ENCODE assay signal across 26 cellular contexts in the genomic region with DNA sequence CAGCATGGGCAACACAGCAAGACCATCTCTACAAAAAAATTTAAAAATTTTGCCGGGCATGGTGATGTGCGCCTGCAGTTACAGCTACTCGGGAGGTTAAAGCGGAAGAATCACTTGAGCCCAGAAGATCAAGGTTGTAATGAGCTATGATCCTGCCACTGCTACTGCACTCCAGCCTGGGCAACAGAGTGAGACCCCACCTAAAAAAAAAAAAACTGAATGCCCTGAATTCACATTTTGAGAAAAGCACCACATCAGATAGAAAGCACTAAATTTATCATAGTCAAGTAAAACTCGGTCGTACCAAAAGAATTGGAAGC. TPM values are rescaled to one million over a fixed set of nuclear protein-coding genes. Genes with fewer than 3 reads are reported as not detected.
DNase-seq lines count a peak whose midpoint lies in the region; ATAC-seq, FAIRE-seq and TF ChIP-seq lines count a peak whose summit lies in the region.
"Had no signal": no experiment of that assay in that cellular context is flagged by ENCODE, and none has a peak within 500 bp of the region (broad histone marks: within the 10 kb centered on the region; RNA-seq: fewer than 3 reads in every experiment).

No MANE protein-coding gene starts in this region.

- H3K4me3 Mint-ChIP-seq in T-helper 1 cell treated with Interleukin-12 subunit alpha and Interleukin-12 subunit beta and Interleukin-4 antibody, amounts not matched to agents 30 μg/mL and 1 μg/mL, for 36 hours: no peak overlapping the region
- H3K4me3 Mint-ChIP-seq in natural killer cell treated with Interleukin-12 subunit alpha and Interleukin-12 subunit beta and Interleukin-15 and Interleukin-18, amount 100 ng/mL, for 72 hours: peak overlapping the region; percentile 23
- H3K4me3 Mint-ChIP-seq: CD8-positive, alpha-beta T cell had no signal

- H3K4me1 ChIP-seq in HEK293 (ENCODE audit: control insufficient read depth, insufficient read depth, low read length) (peaks cover 11% of the 10 kb centered on the region), K562 (replicated peaks in 1 of 2; ENCODE audit: control insufficient read depth in 2 of 2, insufficient read depth in 2 of 2, low read length in 2 of 2) (no peaks in the 10 kb centered on the region; a peak in 1 of 5 replicates)

- H3K36me3 Mint-ChIP-seq in T-helper 1 cell treated with Interleukin-12 subunit alpha and Interleukin-12 subunit beta and Interleukin-4 antibody, amounts not matched to agents 30 μg/mL and 1 μg/mL, for 36 hours (ENCODE audit: low read depth): peaks cover 54% of the 10 kb centered on the region
- H3K36me3 Mint-ChIP-seq in natural killer cell treated with Interleukin-12 subunit alpha and Interleukin-12 subunit beta and Interleukin-15 and Interleukin-18, amount 100 ng/mL, for 72 hours: peaks cover 20% of the 10 kb centered on the region

- in situ Hi-C loops in K562 (cut with MboI): no loop called here

- H3K27me3 ChIP-seq in K562 (ENCODE audit: control insufficient read depth in 2 of 2, insufficient read depth in 2 of 2, low read length in 2 of 2): no peaks in the 10 kb centered on the region
- H3K27me3 ChIP-seq: BLaER1, MG63 had no signal

- WGBS in K562 (ENCODE audit: insufficient coverage, low coverage, missing lambda C conversion rate): 98% methylated on average over 6 of the region's 6 CpGs

- H3K9me1 ChIP-seq in K562 (ENCODE audit: control insufficient read depth, insufficient read depth, low read length): no peaks in the 10 kb centered on the region

- H3K4me1 Mint-ChIP-seq in T-helper 1 cell treated with Interleukin-12 subunit alpha and Interleukin-12 subunit beta and Interleukin-4 antibody, amounts not matched to agents 30 μg/mL and 1 μg/mL, for 36 hours (ENCODE audit: low read depth): peaks cover 7% of the 10 kb centered on the region
- peaks cover 25 to 45% of the 10 kb centered on the region in 2 donors for H3K4me1 Mint-ChIP-seq in natural killer cell treated with Interleukin-12 subunit alpha and Interleukin-12 subunit beta and Interleukin-15 and Interleukin-18, amount 100 ng/mL, for 72 hours (ENCODE audit: low read depth in 2 of 2)

- TF ChIP-seq EP300 in K562 (IDR thresholded peaks at IDR 0.05; ENCODE audit: low read length): no peak

- H3K9me3 Mint-ChIP-seq in T-helper 1 cell treated with Interleukin-12 subunit alpha and Interleukin-12 subunit beta and Interleukin-4 antibody, amounts not matched to agents 30 μg/mL and 1 μg/mL, for 36 hours: peaks cover 28% of the 10 kb centered on the region
- peaks cover 7% of the 10 kb centered on the region for H3K9me3 Mint-ChIP-seq in natural killer cell treated with Interleukin-12 subunit alpha and Interleukin-12 subunit beta and Interleukin-15 and Interleukin-18, amount 100 ng/mL, for 72 hours

- TF ChIP-seq CTCF in HEK293 (tag by site-specific recombination; IDR thresholded peaks at IDR 0.05): no peak
- no peak for TF ChIP-seq CTCF in K562 (IDR thresholded peaks at IDR 0.05 in 2 of 3, conservative IDR thresholded peaks at IDR 0.05 in 1 of 3; ENCODE audit: insufficient read depth in 2 of 3, low read depth in 1 of 3, low read length in 3 of 3)

- no peak for TF ChIP-seq RAD21 in K562 (CRISPR knock-in tag; conservative IDR thresholded peaks at IDR 0.05 in 1 of 2, IDR thresholded peaks at IDR 0.05 in 1 of 2)

- peaks cover 92% of the 10 kb centered on the region for H3K79me2 ChIP-seq in K562 (ENCODE audit: control insufficient read depth, insufficient read depth, low read length)

- no peak for ATAC-seq in K562
- no peak for ATAC-seq in natural killer cell treated with Interleukin-12 subunit alpha and Interleukin-12 subunit beta and Interleukin-15 and Interleukin-18, amount 100 ng/mL, for 72 hours
- no peak for ATAC-seq in GM21717 (IDR thresholded peaks at IDR 0.05; ENCODE audit: unreplicated experiment)
- no peak for ATAC-seq in HG02852 (IDR thresholded peaks at IDR 0.05; ENCODE audit: unreplicated experiment)
- ATAC-seq: CD8-positive, alpha-beta T cell; PC-3 had no signal

- no peak for DNase-seq in T-helper 1 cell
- DNase-seq in K562 (ENCODE audit: extremely low read depth in 1 of 4, low spot score in 3 of 4): no peak
- no peak for DNase-seq in natural killer cell treated with Interleukin-12 subunit alpha and Interleukin-12 subunit beta and Interleukin-15 and Interleukin-18, amount 100 ng/mL, for 72 hours (ENCODE audit: low spot score)
- no peak for DNase-seq in NCI-H774 (lab: John Stamatoyannopoulos, UW)
- DNase-seq: ACHN; Calu3; CD8-positive, alpha-beta T cell; DMS153; Kasumi-1; NCI-H1694 treated with DMSO at 0.1 percent for 48 hours; NCI-H2081 treated with DMSO at 0.1 percent for 48 hours; NCI-H2171 treated with DMSO at 0.1 percent for 48 hours; NCI-H526; PC-3; Right ventricle myocardium superior had no signal

- peak overlapping the region; percentile 34 for H3K27ac Mint-ChIP-seq in T-helper 1 cell treated with Interleukin-12 subunit alpha and Interleukin-12 subunit beta and Interleukin-4 antibody, amounts not matched to agents 30 μg/mL and 1 μg/mL, for 36 hours
- H3K27ac Mint-ChIP-seq in natural killer cell treated with Interleukin-12 subunit alpha and Interleukin-12 subunit beta and Interleukin-15 and Interleukin-18, amount 100 ng/mL, for 72 hours: no peak overlapping the region
- H3K27ac Mint-ChIP-seq: CD8-positive, alpha-beta T cell had no signal

- peaks cover 3 to 4% of the 10 kb centered on the region in 2 experiments; a peak in 2 of 3 replicates for H3K36me3 ChIP-seq in HEK293 (ENCODE audit: control insufficient read depth in 2 of 2, insufficient read depth in 1 of 2, low read length in 2 of 2)
- peaks cover 34% of the 10 kb centered on the region; the same call in 2 of the 3 replicates for H3K36me3 ChIP-seq in K562 (ENCODE audit: control insufficient read depth, insufficient read depth, low read length)

- H3K27me3 Mint-ChIP-seq in T-helper 1 cell treated with Interleukin-12 subunit alpha and Interleukin-12 subunit beta and Interleukin-4 antibody, amounts not matched to agents 30 μg/mL and 1 μg/mL, for 36 hours (ENCODE audit: low read depth): no peaks in the 10 kb centered on the region
- no peaks in the 10 kb centered on the region for H3K27me3 Mint-ChIP-seq in natural killer cell treated with Interleukin-12 subunit alpha and Interleukin-12 subunit beta and Interleukin-15 and Interleukin-18, amount 100 ng/mL, for 72 hours

- H3K9me3 ChIP-seq in HEK293 (ENCODE audit: control insufficient read depth, insufficient read depth, low read depth, low read length) (no peaks in the 10 kb centered on the region), K562 (replicated peaks; ENCODE audit: control insufficient read depth, insufficient read depth, low read depth, low read length) (peaks cover 7% of the 10 kb centered on the region; the same call in 1 of the 2 replicates)

- H3K4me3 ChIP-seq in HEK293 (ENCODE audit: low read depth, low read length) (no peak overlapping the region), K562 (no peak overlapping the region)
- H3K4me3 ChIP-seq: BLaER1, MG63 had no signal

- CTCF ChIA-PET in HEK293 (lab: Yijun Ruan, JAX) (no interaction called here), K562 (lab: Yijun Ruan, JAX; ENCODE audit: low intra/inter-chr PET ratio) (no interaction called here)

- H3K27ac ChIP-seq in HEK293 (ENCODE audit: extremely low read depth, low read depth, low read length): no peak overlapping the region
- no peak overlapping the region for H3K27ac ChIP-seq in K562 (ENCODE audit: extremely low read depth, low read depth, low read length)
- H3K27ac ChIP-seq: 22Rv1, BLaER1 had no signal

- H3K9ac ChIP-seq in K562 (ENCODE audit: insufficient read depth in 1 of 2, low read depth in 2 of 2, low read length in 2 of 2): no peak overlapping the region
- H3K9ac ChIP-seq: BLaER1 had no signal

- no peak for TF ChIP-seq POLR2A in K562 (conservative IDR thresholded peaks at IDR 0.05)

- no peaks in the 10 kb centered on the region for H4K20me1 ChIP-seq in K562 (replicated peaks; ENCODE audit: control insufficient read depth, insufficient read depth, low read length)

- FAIRE-seq in K562 (lab: Jason Lieb, UNC): no peak
- FAIRE-seq: G401.6, GM12892, GM18507, H54 had no signal

- H3K4me2 ChIP-seq in K562 (ENCODE audit: insufficient read depth, low read length): no peak overlapping the region
- H3K4me2 ChIP-seq: BLaER1 had no signal

- intact Hi-C loops in K562 (cut with micrococcal nuclease): no loop called here

- H2AFZ ChIP-seq in K562 (ENCODE audit: low read depth, low read length): no peak overlapping the region

- POLR2A ChIA-PET in HEK293 (lab: Yijun Ruan, JAX) (no interaction called here), K562 (lab: Yijun Ruan, JAX) (interaction anchor here (0.5 to 1.0 kb wide), 3 partner anchors 18 to 39 kb away, joined by 3 to 4 read pairs (median 4); no protein-coding TSS in a partner anchor)

- no TSS peak for BruUV-seq in K562 (replicated peaks; lab: Mats Ljungman, UMichigan)

RNA-seq across cellular contexts. Expression of a gene that starts 24.1 kb away (rescaled TPM):
- 6.9 and 7.8 TPM in 2 replicates for total RNA-seq in K562 (2011; cell fraction: chromatin; rRNA removed; ENCODE audit: low replicate concordance)
- 3.0 and 3.3 TPM in 2 replicates for total RNA-seq in K562 (2011; cell fraction: nucleolus; rRNA removed)
- total RNA-seq in K562 (2011; cell fraction: nucleoplasm; rRNA removed): 4.0 and 9.5 TPM in 2 replicates
- total RNA-seq in K562 (2014; rRNA removed): 3.7 TPM in 2 replicates
- total RNA-seq in K562 (2014; rRNA removed; fragmentation: Illumina TruSeq; extraction: Trizol): 7.2 and 7.8 TPM in 2 replicates
- total RNA-seq in K562 (2015; rRNA removed; fragmentation: Illumina TruSeq; extraction: Trizol): 4.6 and 5.9 TPM in 2 replicates
- total RNA-seq in K562 (2021): 5.0 and 5.6 TPM in 2 replicates
- 2.5 and 6.2 TPM in 2 replicates for polyA plus RNA-seq in K562 (2011; rRNA removed)
- polyA plus RNA-seq in K562 (2011; cell fraction: cytosol; rRNA removed): 1.4 and 1.5 TPM in 2 replicates
- 2.1 and 3.1 TPM in 2 replicates for polyA plus RNA-seq in K562 (2011; cell fraction: nucleus; rRNA removed)
- 5.3 and 6.4 TPM in 2 replicates for polyA plus RNA-seq in K562 (2012)
- 5.0 and 6.7 TPM in 2 replicates for polyA plus RNA-seq in K562 (2014; fragmentation: Illumina TruSeq; extraction: Trizol)
- 1 to 10 TPM; 5.9 to 6.1 TPM for polyA plus RNA-seq in K562 (2014; fragmentation: Nextera tagmentation; extraction: Ambion mirVana)
- 4.6 and 6.6 TPM in 2 replicates for polyA plus RNA-seq in K562 (2014; rRNA removed)
- polyA minus RNA-seq in K562 (2011; rRNA and poly(A)+ RNA removed): 3.4 and 4.7 TPM in 2 replicates
- 2.0 and 2.3 TPM in 2 replicates for polyA minus RNA-seq in K562 (2011; cell fraction: cytosol; rRNA and poly(A)+ RNA removed)
- 1.7 and 2.8 TPM in 2 replicates for polyA minus RNA-seq in K562 (2011; cell fraction: nucleus; rRNA and poly(A)+ RNA removed)
- total RNA-seq in natural killer cell treated with Interleukin-12 subunit alpha and Interleukin-12 subunit beta and Interleukin-15 and Interleukin-18, amount 100 ng/mL, for 72 hours: 10 to 100 TPM in 1 of 2 donors, 1 to 10 TPM in 1; 7.8 to 10.6 TPM

RNA-seq across cellular contexts. Expression of a gene that starts 24.9 kb away (rescaled TPM):
- 37.9 and 146 TPM in 2 replicates for total RNA-seq in K562 (2011; cell fraction: chromatin; rRNA removed; ENCODE audit: low replicate concordance)
- 20.3 and 32.5 TPM in 2 replicates for total RNA-seq in K562 (2011; cell fraction: nucleolus; rRNA removed)
- 42.4 and 69.4 TPM in 2 replicates for total RNA-seq in K562 (2011; cell fraction: nucleoplasm; rRNA removed)
- 18.0 and 25.7 TPM in 2 replicates for total RNA-seq in K562 (2014; rRNA removed)
- total RNA-seq in K562 (2014; rRNA removed; fragmentation: Illumina TruSeq; extraction: Trizol): 29.1 and 35.7 TPM in 2 replicates
- total RNA-seq in K562 (2015; rRNA removed; fragmentation: Illumina TruSeq; extraction: Trizol): 23.7 and 24.7 TPM in 2 replicates
- 17.6 and 19.9 TPM in 2 replicates for total RNA-seq in K562 (2021)
- polyA plus RNA-seq in K562 (2011; rRNA removed): 16.0 and 16.7 TPM in 2 replicates
- polyA plus RNA-seq in K562 (2011; cell fraction: cytosol; rRNA removed): 2.7 and 5.8 TPM in 2 replicates
- 17.9 and 25.0 TPM in 2 replicates for polyA plus RNA-seq in K562 (2011; cell fraction: nucleus; rRNA removed)
- 8.7 and 9.7 TPM in 2 replicates for polyA plus RNA-seq in K562 (2012)
- 9.7 and 10.8 TPM in 2 replicates for polyA plus RNA-seq in K562 (2014; fragmentation: Illumina TruSeq; extraction: Trizol)
- polyA plus RNA-seq in K562 (2014; fragmentation: Nextera tagmentation; extraction: Ambion mirVana): 1 to 10 TPM; 5.9 to 6.2 TPM
- 5.6 and 14.0 TPM in 2 replicates for polyA plus RNA-seq in K562 (2014; rRNA removed)
- polyA minus RNA-seq in K562 (2011; rRNA and poly(A)+ RNA removed): 102 and 104 TPM in 2 replicates
- 23.7 and 37.6 TPM in 2 replicates for polyA minus RNA-seq in K562 (2011; cell fraction: cytosol; rRNA and poly(A)+ RNA removed)
- 35.5 and 43.8 TPM in 2 replicates for polyA minus RNA-seq in K562 (2011; cell fraction: nucleus; rRNA and poly(A)+ RNA removed)
- total RNA-seq in natural killer cell treated with Interleukin-12 subunit alpha and Interleukin-12 subunit beta and Interleukin-15 and Interleukin-18, amount 100 ng/mL, for 72 hours: 10 to 100 TPM; 20.3 to 35.7 TPM
